Comparison of ENCODE assay signal across 12 cellular contexts in the genomic region with DNA sequence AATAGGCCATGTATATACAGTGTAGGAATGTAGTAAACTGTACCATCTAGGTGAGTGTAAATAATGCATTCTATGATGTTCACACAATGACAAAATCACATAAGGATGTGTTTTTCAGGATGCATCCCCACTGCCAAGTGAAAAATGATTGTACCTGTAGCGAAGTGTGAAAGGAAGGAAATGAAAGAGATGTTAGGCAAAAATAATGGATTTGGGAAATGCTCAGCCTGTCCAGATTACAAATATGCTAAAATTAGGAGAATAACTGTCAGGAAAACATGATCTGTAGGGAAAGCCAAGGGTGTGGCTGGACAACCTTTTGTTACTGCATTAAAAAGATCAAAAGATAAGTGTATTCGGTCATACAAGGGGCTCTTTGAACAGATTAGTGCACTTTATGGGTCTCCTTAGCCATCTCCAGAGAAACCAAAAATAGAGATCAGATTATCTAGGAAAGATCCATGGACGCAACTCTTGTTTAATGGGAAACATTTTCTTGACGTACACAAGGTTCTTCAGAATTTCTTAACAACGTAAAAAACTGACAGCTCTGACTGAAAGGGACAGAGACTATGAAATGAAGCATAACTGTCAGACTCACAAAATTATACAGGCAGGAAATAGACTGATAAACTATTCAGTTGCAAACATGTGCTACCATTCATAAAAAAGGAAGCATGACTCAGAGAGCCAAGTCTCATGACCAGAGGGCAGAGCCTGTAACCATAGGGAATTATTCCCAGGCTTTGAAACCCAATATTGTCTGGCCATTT.
DNase-seq lines count a peak whose midpoint lies in the region; FAIRE-seq and TF ChIP-seq lines count a peak whose summit lies in the region.
"Had no signal": no experiment of that assay in that cellular context is flagged by ENCODE, and none has a peak within 500 bp of the region (broad histone marks: within the 10 kb centered on the region; RNA-seq: fewer than 3 reads in every experiment).

No MANE protein-coding gene starts in this region.

- no peak for TF ChIP-seq POLR2A in H54 (IDR thresholded peaks at IDR 0.05; ENCODE audit: low read depth, low read length)

- no peak overlapping the region for H3K9ac ChIP-seq in adipocyte (ENCODE audit: low read length)

- H3K4me3 ChIP-seq in adipocyte (ENCODE audit: low read length) = no peak overlapping the region
- H3K4me3 ChIP-seq: pancreas had no signal

- FAIRE-seq in H54 (lab: Jason Lieb, UNC) = no peak
- FAIRE-seq: D721Med, pancreas had no signal

- peaks cover 31% of the 10 kb centered on the region for H3K4me1 ChIP-seq in adipocyte (ENCODE audit: control insufficient read depth, insufficient read depth, low read length)
- H3K4me1 ChIP-seq: pancreas had no signal

- no peaks in the 10 kb centered on the region for H3K27me3 ChIP-seq in adipocyte (replicated peaks; ENCODE audit: control insufficient read depth, insufficient read depth, low read length)
- H3K27me3 ChIP-seq: pancreas had no signal

- DNase-seq in AG08395 (ENCODE audit: low spot score) (peak; percentile 69), HS-27A (ENCODE audit: low read depth) (peak; percentile 5), adipocyte (ENCODE audit: low read depth) (peak; percentile 82), iris pigment epithelial cell (ENCODE audit: low read depth) (peak; percentile 90), hippocampal formation (lab: John Stamatoyannopoulos, UW) (no peak), NCI-H82 treated with DMSO at 0.1 percent for 48 hours (lab: John Stamatoyannopoulos, UW; ENCODE audit: unreplicated experiment) (no peak), H54 (ENCODE audit: insufficient read length, low spot score) (no peak), NCI-H2107 treated with DMSO at 0.1 percent for 48 hours (lab: John Stamatoyannopoulos, UW; ENCODE audit: unreplicated experiment) (no peak)
- DNase-seq: NK-92 treated with Interleukin-12 subunit alpha and Interleukin-12 subunit beta, amount 100 ng/mL, for 24 hours; pancreas; stimulated activated naive CD8-positive, alpha-beta T cell treated with anti-CD3 and anti-CD28 coated beads, Interleukin-15, Interleukin-2, amounts not matched to agents 100 U/mL and 50 U/mL, for 24 hours had no signal

- H3K36me3 ChIP-seq in adipocyte (ENCODE audit: control insufficient read depth, insufficient read depth, low read length, severe bottlenecking) = no peaks in the 10 kb centered on the region
- H3K36me3 ChIP-seq: pancreas had no signal

- H3K9me3 ChIP-seq in adipocyte (ENCODE audit: control insufficient read depth, low read length) = no peaks in the 10 kb centered on the region
- H3K9me3 ChIP-seq: pancreas had no signal

Comparison
In these comparisons a context has a peak if more than half of its experiments do, and no peak if none do; other contexts are left out.
1. DNase-seq: peak in AG08395 (single experiment), HS-27A (single experiment), adipocyte (single experiment) and iris pigment epithelial cell (single experiment); none in hippocampal formation (0 of 2), NCI-H82 treated with DMSO at 0.1 percent for 48 hours (single experiment), H54 (single experiment) and NCI-H2107 treated with DMSO at 0.1 percent for 48 hours (single experiment).